In the genomic region with DNA sequence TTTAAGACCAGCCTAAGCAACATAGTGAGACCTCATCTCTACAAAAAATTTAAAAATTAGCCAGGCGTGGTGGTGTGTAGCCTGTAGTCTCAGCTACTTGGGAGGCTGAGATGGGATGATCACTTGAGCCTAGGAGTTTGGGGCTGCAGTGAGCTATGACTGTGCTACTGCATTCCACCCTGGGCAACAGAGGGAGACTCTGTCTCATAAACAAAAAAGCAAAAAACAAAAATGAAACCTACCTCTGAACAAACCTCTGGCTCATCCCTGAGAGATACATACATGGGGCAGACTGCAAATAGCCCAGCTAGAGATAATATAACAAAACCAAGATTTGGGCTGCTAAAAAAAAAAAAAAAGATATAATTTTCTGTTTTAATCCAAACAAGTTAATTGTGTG, we compare ENCODE assay signal across 14 cellular contexts. TPM values are rescaled to one million over a fixed set of nuclear protein-coding genes. Genes with fewer than 3 reads are reported as not detected.
A peak's percentile ranks its signal among the peaks of the same experiment; 100 is the strongest.
DNase-seq lines count a peak whose midpoint lies in the region; ATAC-seq and TF ChIP-seq lines count a peak whose summit lies in the region.
"Had no signal": no experiment of that assay in that cellular context is flagged by ENCODE, and none has a peak within 500 bp of the region (broad histone marks: within the 10 kb centered on the region; RNA-seq: fewer than 3 reads in every experiment).

No MANE protein-coding gene starts in this region.

- DNase-seq in activated CD4-positive, CD25-positive, alpha-beta regulatory T cell treated with anti-CD3 and anti-CD28 coated beads, Interleukin-2, amount 50 U/mL, for 72 hours: no peak
- no peak for DNase-seq in foreskin keratinocyte
- no peak for DNase-seq in activated effector memory CD4-positive, alpha-beta T cell treated with anti-CD3 and anti-CD28 coated beads, Interleukin-2, amount 50 U/mL, for 16 hours
- DNase-seq in immature natural killer cell: no peak
- DNase-seq: activated CD4-positive, alpha-beta T cell treated with anti-CD3 and anti-CD28 coated beads for 48 hours; gastrocnemius medialis; NCI-H1436 had no signal

- H3K4me1 ChIP-seq in foreskin keratinocyte: no peaks in the 10 kb centered on the region
- H3K4me1 ChIP-seq: gastrocnemius medialis had no signal

- no peaks in the 10 kb centered on the region for H3K27me3 ChIP-seq in foreskin keratinocyte
- H3K27me3 ChIP-seq: gastrocnemius medialis had no signal

- H3K36me3 Mint-ChIP-seq in immature natural killer cell: no peaks in the 10 kb centered on the region

- H3K4me3 Mint-ChIP-seq in immature natural killer cell: no peak overlapping the region

- peak; percentile 73 to 80 for ATAC-seq in activated CD4-positive, CD25-positive, alpha-beta regulatory T cell treated with anti-CD3 and anti-CD28 coated beads, Interleukin-2, amount 50 U/mL, for 24 hours
- ATAC-seq in GM19468 (IDR thresholded peaks at IDR 0.05; ENCODE audit: extremely low read depth, unreplicated experiment) (peak; percentile 59), HG03097 (IDR thresholded peaks at IDR 0.05; ENCODE audit: low FRiP score, unreplicated experiment) (peak; percentile 95), foreskin keratinocyte (peak; percentile 49), GM19397 (IDR thresholded peaks at IDR 0.05; ENCODE audit: unreplicated experiment) (no peak)
- ATAC-seq: gastrocnemius medialis had no signal

- H3K9me3 Mint-ChIP-seq in immature natural killer cell: peaks cover 0 to 3% (median 0%) of the 10 kb centered on the region in 6 donors

- no peaks in the 10 kb centered on the region for H3K4me1 Mint-ChIP-seq in immature natural killer cell

- peaks cover 0 to 5% (median 4%) of the 10 kb centered on the region in 3 donors for H3K27me3 Mint-ChIP-seq in immature natural killer cell (ENCODE audit: low read depth in 3 of 3)

- H3K27ac ChIP-seq in foreskin keratinocyte: no peak overlapping the region
- H3K27ac ChIP-seq: 22Rv1, gastrocnemius medialis had no signal

- peak; percentile 57 for TF ChIP-seq CTCF in foreskin keratinocyte (conservative IDR thresholded peaks at IDR 0.05)

- H3K27ac Mint-ChIP-seq in immature natural killer cell: no peak overlapping the region

RNA-seq across cellular contexts. Expression of a gene that starts 19.5 kb away (rescaled TPM):
- 0.10 and 0.11 TPM in 2 replicates for total RNA-seq in foreskin keratinocyte
- polyA plus RNA-seq in foreskin keratinocyte (0.02 and 0.18 TPM in 2 replicates), immature natural killer cell (not detected)
- total RNA-seq: mesenteric fat pad, RPMI7951 had no signal
